In the genomic region with DNA sequence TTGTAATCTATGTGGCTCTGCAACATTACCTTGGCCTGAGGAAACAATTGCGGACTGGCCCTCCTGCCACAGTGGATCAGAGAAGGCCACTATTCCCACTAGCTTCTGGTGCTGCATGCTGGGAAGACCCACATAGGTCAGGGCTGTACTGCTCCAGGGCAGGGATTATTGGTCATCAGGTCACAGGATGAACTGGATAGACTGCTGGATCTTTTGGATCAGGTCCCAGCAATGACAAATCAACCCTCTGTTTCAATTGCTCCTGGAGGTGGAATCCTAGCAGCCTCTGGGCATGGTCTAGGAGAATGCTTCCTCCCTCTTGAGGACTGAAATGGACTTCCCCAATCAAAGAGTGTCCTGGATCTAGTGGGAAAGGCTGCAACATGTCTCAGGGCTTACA, we compare ENCODE assay signal across 21 cellular contexts.
"Had no signal": no experiment of that assay in that cellular context is flagged by ENCODE, and none has a peak within 500 bp of the region (broad histone marks: within the 10 kb centered on the region; RNA-seq: fewer than 3 reads in every experiment).

No MANE protein-coding gene starts in this region.

- H3K27me3 ChIP-seq: vagina had no signal

- H3K27ac ChIP-seq: brain microvascular endothelial cell, coronary artery, tibial artery, vagina, VCaP had no signal

- H3K36me3 ChIP-seq: brain microvascular endothelial cell, tibial artery, vagina had no signal

- H3K4me1 ChIP-seq: tibial artery, vagina had no signal

- H3K4me3 ChIP-seq: coronary artery, tibial artery, vagina had no signal

- DNase-seq: activated CD4-positive, alpha-beta T cell treated with anti-CD3 and anti-CD28 coated beads for 1 hour; activated CD8-positive, alpha-beta memory T cell treated with anti-CD3 and anti-CD28 coated beads for 24 hours; activated CD8-positive, alpha-beta memory T cell treated with anti-CD3 and anti-CD28 coated beads, Interleukin-2, amount 50 U/mL, for 48 hours; activated effector memory CD4-positive, alpha-beta T cell treated with Interleukin-2 at 50 U/mL for 16 hours; activated naive CD4-positive, alpha-beta T cell treated with anti-CD3 and anti-CD28 coated beads, Interleukin-2, amount 50 U/mL, for 16 hours; activated T-cell treated with anti-CD3 and anti-CD28 coated beads, Interleukin-2, amount 50 U/mL, for 48 hours; aorta; brain microvascular endothelial cell; hippocampal formation; islet precursor cell; occipital lobe; posterior cingulate gyrus; stimulated activated CD4-positive, alpha-beta T cell treated with anti-CD3 and anti-CD28 coated beads, Interleukin-12 subunit alpha, Interleukin-12 subunit beta, amount 100 ng/mL, for 4 hours; stimulated activated CD4-positive, alpha-beta T cell treated with anti-CD3 and anti-CD28 coated beads, Interleukin-1b, Interleukin-23, amount 100 ng/mL, for 48 hours; stimulated activated naive CD4-positive, alpha-beta T cell treated with Interleukin-2 at 50 U/mL for 16 hours; substantia nigra; T-helper 2 cell; tibial artery had no signal

- H3K9me3 ChIP-seq: tibial artery, vagina had no signal
